ENCODE assay signal across 19 cellular contexts in genomic region chr5:95304706-95305105, GRCh38. TPM values are rescaled to one million over a fixed set of nuclear protein-coding genes. Genes with fewer than 3 reads are reported as not detected.
DNase-seq lines count a peak whose midpoint lies in the region; ATAC-seq, FAIRE-seq and TF ChIP-seq lines count a peak whose summit lies in the region.
"Had no signal": no experiment of that assay in that cellular context is flagged by ENCODE, and none has a peak within 500 bp of the region (broad histone marks: within the 10 kb centered on the region; RNA-seq: fewer than 3 reads in every experiment).

No MANE protein-coding gene starts in this region.

- no peak for TF ChIP-seq CTCF in bronchial epithelial cell (IDR thresholded peaks at IDR 0.05; ENCODE audit: insufficient read depth, low read length, severe bottlenecking)
- no peak for TF ChIP-seq CTCF in pancreas (IDR thresholded peaks at IDR 0.05)
- no peak for TF ChIP-seq CTCF in WERI-Rb-1 (IDR thresholded peaks at IDR 0.05; ENCODE audit: low read depth, low read length)

- 74 to 81% methylated on average over 2 of the region's 2 CpGs for WGBS in pancreas, 2 donors

- no peak for ATAC-seq in pancreas
- ATAC-seq in GM18511 (IDR thresholded peaks at IDR 0.05; ENCODE audit: unreplicated experiment) = no peak
- ATAC-seq: CD8-positive, alpha-beta T cell; HCT116; HepG2 had no signal

- no peaks in the 10 kb centered on the region for H3K4me1 ChIP-seq in pancreas
- H3K4me1 ChIP-seq: BLaER1 treated with 17β-estradiol and CSF1 and Interleukin-3, amounts not matched to agents 10 nM and 100 nM had no signal

- H3K27ac ChIP-seq in pancreas (no peak overlapping the region), WERI-Rb-1 (no peak overlapping the region)
- H3K27ac ChIP-seq: BLaER1 treated with 17β-estradiol and CSF1 and Interleukin-3, amounts not matched to agents 10 nM and 100 nM had no signal

- H3K4me3 ChIP-seq in bronchial epithelial cell (ENCODE audit: low read depth, low read length) (no peak overlapping the region), pancreas (no peak overlapping the region), WERI-Rb-1 (ENCODE audit: low read depth, low read length) (no peak overlapping the region)
- H3K4me3 ChIP-seq: BLaER1 treated with 17β-estradiol and CSF1 and Interleukin-3, amounts not matched to agents 10 nM and 100 nM had no signal

- FAIRE-seq in bronchial epithelial cell (lab: Jason Lieb, UNC) = no peak
- no peak for FAIRE-seq in pancreas (lab: Jason Lieb, UNC)
- FAIRE-seq: GM12892, GM18507, HepG2 had no signal

- H3K36me3 ChIP-seq in bronchial epithelial cell (ENCODE audit: control insufficient read depth, insufficient read depth, low read length) (no peaks in the 10 kb centered on the region), pancreas (no peaks in the 10 kb centered on the region), WERI-Rb-1 (no peaks in the 10 kb centered on the region)
- H3K36me3 ChIP-seq: BLaER1 treated with 17β-estradiol and CSF1 and Interleukin-3, amounts not matched to agents 10 nM and 100 nM had no signal

- intact Hi-C loops in pancreas (cut with DNase I) = no loop called here

- H3K27me3 ChIP-seq in bronchial epithelial cell (ENCODE audit: control insufficient read depth, insufficient read depth, low read length) (no peaks in the 10 kb centered on the region), pancreas (no peaks in the 10 kb centered on the region), WERI-Rb-1 (ENCODE audit: insufficient read depth, low read depth, severe bottlenecking) (no peaks in the 10 kb centered on the region)
- H3K27me3 ChIP-seq: BLaER1 treated with 17β-estradiol and CSF1 and Interleukin-3, amounts not matched to agents 10 nM and 100 nM had no signal

- no peaks in the 10 kb centered on the region for H3K9me3 ChIP-seq in pancreas
- no peaks in the 10 kb centered on the region for H3K9me3 ChIP-seq in WERI-Rb-1 (ENCODE audit: severe bottlenecking)
- H3K9me3 ChIP-seq: BLaER1 treated with 17β-estradiol and CSF1 and Interleukin-3, amounts not matched to agents 10 nM and 100 nM had no signal

- DNase-seq in DMS53 treated with DMSO at 0.1 percent for 48 hours (lab: John Stamatoyannopoulos, UW; ENCODE audit: unreplicated experiment) (peak; percentile 54), NCI-H510A (lab: John Stamatoyannopoulos, UW) (peak; percentile 10), bronchial epithelial cell (ENCODE audit: low read depth) (peak; percentile 29), pancreas (no peak), WERI-Rb-1 (no peak)
- DNase-seq: Calu3; CD8-positive, alpha-beta T cell; DMS 273 treated with DMSO at 0.1 percent for 48 hours; DMS79; GDM1; GOT3; H7; HFFc6 had no signal

RNA-seq across cellular contexts. Expression of gene MCTP1, which starts 19.8 kb away (rescaled TPM):
- 17.9 and 26.0 TPM in 2 replicates for total RNA-seq in bronchial epithelial cell
- 1 to 10 TPM; 1.6 to 8.1 (median 2.6) TPM for total RNA-seq in pancreas
- 1 to 10 TPM in 1 of 2 donors, under 1 TPM in 1; 0.80 to 1.5 TPM for polyA plus RNA-seq in pancreas

Comparison
In these comparisons a context has a peak if more than half of its experiments do, and no peak if none do; other contexts are left out.
1. DNase-seq: peak in DMS53 treated with DMSO at 0.1 percent for 48 hours (single experiment), NCI-H510A (single experiment) and bronchial epithelial cell (single experiment); none in pancreas (0 of 6) and WERI-Rb-1 (single experiment).